8 cellular contexts compared by ENCODE assay signal in genomic region chr3:127775398-127776109, GRCh38. TPM values are rescaled to one million over a fixed set of nuclear protein-coding genes. Genes with fewer than 3 reads are reported as not detected.
DNase-seq lines count a peak whose midpoint lies in the region; ATAC-seq, FAIRE-seq and TF ChIP-seq lines count a peak whose summit lies in the region.

No MANE protein-coding gene starts in this region.

- H3K79me2 ChIP-seq in astrocyte (ENCODE audit: insufficient read depth, low read length): peaks cover 17% of the 10 kb centered on the region

- peak overlapping the region; percentile 42 for H2AFZ ChIP-seq in astrocyte (ENCODE audit: low read depth, low read length)

- TF ChIP-seq CTCF in astrocyte (IDR thresholded peaks at IDR 0.05; ENCODE audit: insufficient read depth, low read depth, low read length) (no peak), lung (IDR thresholded peaks at IDR 0.05; ENCODE audit: control extremely low read depth, extremely low read depth) (no peak)

- peak overlapping the region; percentile 75 for H3K27ac Mint-ChIP-seq in astrocyte (ENCODE audit: unreplicated experiment)

- peak overlapping the region; percentile 71 for H3K9ac ChIP-seq in astrocyte (ENCODE audit: low read length)

- H3K4me1 Mint-ChIP-seq in astrocyte (ENCODE audit: low read depth, unreplicated experiment): peaks cover 37% of the 10 kb centered on the region

- H3K27me3 ChIP-seq in astrocyte (ENCODE audit: insufficient read depth, low read length) (no peaks in the 10 kb centered on the region), lung (ENCODE audit: control insufficient read depth, insufficient read depth) (no peaks in the 10 kb centered on the region)

- peaks cover 28% of the 10 kb centered on the region for H3K4me1 ChIP-seq in astrocyte (ENCODE audit: insufficient read depth, low read length)
- H3K4me1 ChIP-seq in lung (ENCODE audit: control insufficient read depth in 2 of 2, insufficient read depth in 2 of 2, low read length in 2 of 2): peaks cover 0 to 17% of the 10 kb centered on the region in 2 donors

- peak overlapping the region; percentile 51 for H3K4me2 ChIP-seq in astrocyte (ENCODE audit: low read length)

- H3K36me3 ChIP-seq in astrocyte (ENCODE audit: insufficient read depth, low read length) (no peaks in the 10 kb centered on the region), lung (ENCODE audit: control insufficient read depth in 2 of 2, insufficient read depth in 2 of 2, low read length in 2 of 2) (no peaks in the 10 kb centered on the region)

- H4K20me1 ChIP-seq in astrocyte (ENCODE audit: insufficient read depth, low read length): no peaks in the 10 kb centered on the region

- H3K4me3 Mint-ChIP-seq in astrocyte (ENCODE audit: unreplicated experiment): no peak overlapping the region

- 18 to 29% methylated on average over 17 of the region's 17 CpGs for WGBS in lung, 2 donors

- DNase-seq in COLO829 (ENCODE audit: low spot score): peak; percentile 96
- peak; percentile 56 for DNase-seq in MV-4-11 (lab: John Stamatoyannopoulos, UW)
- DNase-seq in astrocyte (ENCODE audit: low read depth): peak; percentile 85
- DNase-seq in lung (ENCODE audit: low spot score): no peak
- DNase-seq in urothelium cell line (ENCODE audit: low spot score): peak; percentile 61
- DNase-seq in stimulated activated CD4-positive, alpha-beta T cell treated with anti-CD3 and anti-CD28 coated beads, Interleukin-1b, Interleukin-23, amount 100 ng/mL, for 48 hours: no peak
- no peak for DNase-seq in middle frontal gyrus (ENCODE audit: extremely low spot score, low spot score)
- DNase-seq in activated naive CD4-positive, alpha-beta T cell treated with anti-CD3 and anti-CD28 coated beads, Interleukin-2, amount 50 U/mL, for 16 hours: no peak

- H3K9me3 Mint-ChIP-seq in astrocyte (ENCODE audit: unreplicated experiment): peaks cover 4% of the 10 kb centered on the region

- H3K4me3 ChIP-seq in astrocyte (ENCODE audit: insufficient read depth, low read depth, low read length): no peak overlapping the region
- H3K4me3 ChIP-seq in lung: no peak overlapping the region

- H3K27ac ChIP-seq in astrocyte (ENCODE audit: low read depth, low read length): peak overlapping the region; percentile 86
- H3K27ac ChIP-seq in lung (ENCODE audit: low read depth in 1 of 2, low read length in 1 of 2): peak overlapping the region in 1 of 2 donors; percentile 78

- H3K9me3 ChIP-seq in astrocyte (ENCODE audit: insufficient read depth, low read depth, low read length) (no peaks in the 10 kb centered on the region), lung (ENCODE audit: control insufficient read depth in 2 of 2, insufficient read depth in 1 of 2, low read length in 1 of 2) (peaks cover 0 to 4% of the 10 kb centered on the region in 2 donors)

- H3K36me3 Mint-ChIP-seq in astrocyte (ENCODE audit: low read depth, unreplicated experiment): peaks cover 6% of the 10 kb centered on the region

- FAIRE-seq in astrocyte (lab: Jason Lieb, UNC): no peak
- no peak for FAIRE-seq in urothelium cell line (lab: Jason Lieb, UNC)

- ATAC-seq in lung (ENCODE audit: insufficient read depth, low FRiP score): peak; percentile 62

- no peaks in the 10 kb centered on the region for H3K27me3 Mint-ChIP-seq in astrocyte (ENCODE audit: low read depth, unreplicated experiment)

RNA-seq across cellular contexts. Expression of gene MGLL, which starts 46.8 kb away (rescaled TPM):
- 24.5 and 27.3 TPM in 2 replicates for total RNA-seq in astrocyte
- total RNA-seq in lung: 100 to 1,000 TPM in 1 of 2 donors, 10 to 100 TPM in 1; 67.0 to 182 TPM
- polyA plus RNA-seq in lung: 10 to 100 TPM; 68.3 to 88.1 TPM

Comparison
In these comparisons a context has a peak if more than half of its experiments do, and no peak if none do; other contexts are left out.
1. DNase-seq: peak in COLO829 (single experiment), MV-4-11 (single experiment), astrocyte (single experiment) and urothelium cell line (single experiment); none in lung (single experiment), stimulated activated CD4-positive, alpha-beta T cell treated with anti-CD3 and anti-CD28 coated beads, Interleukin-1b, Interleukin-23, amount 100 ng/mL, for 48 hours (single experiment), middle frontal gyrus (single experiment) and activated naive CD4-positive, alpha-beta T cell treated with anti-CD3 and anti-CD28 coated beads, Interleukin-2, amount 50 U/mL, for 16 hours (single experiment).